Comparison of ENCODE assay signal across 9 cellular contexts in genomic region chr3:172142074-172143059, GRCh38.
DNase-seq lines count a peak whose midpoint lies in the region; ATAC-seq and TF ChIP-seq lines count a peak whose summit lies in the region.
"Had no signal": no experiment of that assay in that cellular context is flagged by ENCODE, and none has a peak within 500 bp of the region (broad histone marks: within the 10 kb centered on the region; RNA-seq: fewer than 3 reads in every experiment).

No MANE protein-coding gene starts in this region.

- H3K27ac Mint-ChIP-seq in neural crest cell (ENCODE audit: unreplicated experiment), result peak overlapping the region; percentile 31
- no peak overlapping the region for H3K27ac Mint-ChIP-seq in activated T-cell treated with anti-CD3 and anti-CD28 coated beads, Interleukin-2, amount 50 U/mL, for 24 hours
- H3K27ac Mint-ChIP-seq: IgD-negative memory B cell had no signal

- H3K4me3 ChIP-seq in mammary epithelial cell (replicated peaks in 1 of 3; ENCODE audit: insufficient read depth in 1 of 3, low read depth in 2 of 3, low read length in 3 of 3), result no peak overlapping the region

- CTCF ChIA-PET in mammary epithelial cell (lab: Charles Lee; ENCODE audit: low non-redundant PET), result no interaction called here

- no peaks in the 10 kb centered on the region for H3K9me3 ChIP-seq in mammary epithelial cell (replicated peaks; ENCODE audit: insufficient read depth, low read length)

- in situ Hi-C loops in mammary epithelial cell (cut with MboI; ENCODE audit: low sequenced_read_pairs in 2 of 2), result no loop called here

- peak; percentile 70 for ATAC-seq in GM21360 (IDR thresholded peaks at IDR 0.05; ENCODE audit: unreplicated experiment)
- peak; percentile 75 for ATAC-seq in HG03460 (IDR thresholded peaks at IDR 0.05; ENCODE audit: unreplicated experiment)

- peaks cover 2% of the 10 kb centered on the region for H3K36me3 ChIP-seq in mammary epithelial cell (ENCODE audit: insufficient read depth, low read length)

- peak overlapping the region; percentile 97 for H3K27ac ChIP-seq in mammary epithelial cell (ENCODE audit: insufficient read depth, low read depth, low read length)

- dilution Hi-C loops in mammary epithelial cell (cut with HindIII; ENCODE audit: low sequenced_read_pairs), result no loop called here

- H3K4me1 Mint-ChIP-seq in neural crest cell, result peaks cover 80% of the 10 kb centered on the region
- peaks cover 66% of the 10 kb centered on the region for H3K4me1 Mint-ChIP-seq in activated T-cell treated with anti-CD3 and anti-CD28 coated beads, Interleukin-2, amount 50 U/mL, for 24 hours (ENCODE audit: low read depth)

- intact Hi-C loops in mammary epithelial cell (cut with micrococcal nuclease), result loop anchor here (5.0 kb wide), 1 partner anchor 65 kb away; no protein-coding TSS in a partner anchor

- WGBS in mammary epithelial cell (ENCODE audit: low coverage, missing lambda C conversion rate), result 61% methylated on average over 9 of the region's 9 CpGs

- TF ChIP-seq CTCF in mammary epithelial cell (conservative IDR thresholded peaks at IDR 0.05 in 1 of 2, IDR thresholded peaks at IDR 0.05 in 1 of 2; ENCODE audit: extremely low read depth in 1 of 2, insufficient read depth in 1 of 2, low read depth in 1 of 2, low read length in 2 of 2), result no peak
- TF ChIP-seq CTCF in neural crest cell (conservative IDR thresholded peaks at IDR 0.05), result no peak

- BruUV-seq in mammary epithelial cell (replicated peaks; lab: Mats Ljungman, UMichigan), result no TSS peak

- peaks cover 57% of the 10 kb centered on the region for H3K4me1 ChIP-seq in mammary epithelial cell (ENCODE audit: insufficient read depth, low read length)

- peak overlapping the region; percentile 47 for H3K4me2 ChIP-seq in mammary epithelial cell (ENCODE audit: insufficient read depth, low read depth, low read length)

- H2AFZ ChIP-seq in mammary epithelial cell (ENCODE audit: low read depth, low read length), result no peak overlapping the region

- H3K9ac ChIP-seq in mammary epithelial cell (ENCODE audit: insufficient read depth, low read length), result peak overlapping the region; percentile 7

- DNase-seq in COLO829 (ENCODE audit: low spot score) (peak; percentile 63), mammary epithelial cell (peak; percentile 74), neural crest cell (ENCODE audit: low read depth, low spot score) (no peak)
- no peak for DNase-seq in NK-92 treated with Interleukin-12 subunit alpha and Interleukin-12 subunit beta, amount 100 ng/mL, for 24 hours (lab: John Stamatoyannopoulos, UW)
- no peak for DNase-seq in activated T-cell treated with anti-CD3 and anti-CD28 coated beads, Interleukin-2, amount 50 U/mL, for 24 hours
- no peak for DNase-seq in stimulated activated CD4-positive, alpha-beta T cell treated with anti-CD3 and anti-CD28 coated beads, Interleukin-4, amount 100 ng/mL, for 4 hours

- no peaks in the 10 kb centered on the region for H3K27me3 ChIP-seq in mammary epithelial cell (ENCODE audit: insufficient read depth, low read length)

- H3K27me3 Mint-ChIP-seq in neural crest cell (ENCODE audit: low read depth), result no peaks in the 10 kb centered on the region
- no peaks in the 10 kb centered on the region for H3K27me3 Mint-ChIP-seq in activated T-cell treated with anti-CD3 and anti-CD28 coated beads, Interleukin-2, amount 50 U/mL, for 24 hours

- peaks cover 5% of the 10 kb centered on the region for H3K9me3 Mint-ChIP-seq in neural crest cell
- H3K9me3 Mint-ChIP-seq in activated T-cell treated with anti-CD3 and anti-CD28 coated beads, Interleukin-2, amount 50 U/mL, for 24 hours, result no peaks in the 10 kb centered on the region
- H3K9me3 Mint-ChIP-seq: IgD-negative memory B cell had no signal

- peaks cover 9% of the 10 kb centered on the region for H3K36me3 Mint-ChIP-seq in neural crest cell (ENCODE audit: low read depth)
- peaks cover 3% of the 10 kb centered on the region for H3K36me3 Mint-ChIP-seq in activated T-cell treated with anti-CD3 and anti-CD28 coated beads, Interleukin-2, amount 50 U/mL, for 24 hours (ENCODE audit: low read depth)

- H4K20me1 ChIP-seq in mammary epithelial cell (ENCODE audit: insufficient read depth, low read length), result no peaks in the 10 kb centered on the region

- H3K79me2 ChIP-seq in mammary epithelial cell (ENCODE audit: insufficient read depth, low read length), result peaks cover 83% of the 10 kb centered on the region

- no peak overlapping the region for H3K4me3 Mint-ChIP-seq in neural crest cell
- H3K4me3 Mint-ChIP-seq in activated T-cell treated with anti-CD3 and anti-CD28 coated beads, Interleukin-2, amount 50 U/mL, for 24 hours, result no peak overlapping the region

Comparison
In these comparisons a context has a peak if more than half of its experiments do, and no peak if none do; other contexts are left out.
1. DNase-seq: peak in COLO829 (single experiment) and mammary epithelial cell (single experiment); none in neural crest cell (single experiment), NK-92 treated with Interleukin-12 subunit alpha and Interleukin-12 subunit beta, amount 100 ng/mL, for 24 hours (single experiment), activated T-cell treated with anti-CD3 and anti-CD28 coated beads, Interleukin-2, amount 50 U/mL, for 24 hours (single experiment) and stimulated activated CD4-positive, alpha-beta T cell treated with anti-CD3 and anti-CD28 coated beads, Interleukin-4, amount 100 ng/mL, for 4 hours (0 of 2).